1 cellular context compared by ENCODE assay signal in the genomic region with DNA sequence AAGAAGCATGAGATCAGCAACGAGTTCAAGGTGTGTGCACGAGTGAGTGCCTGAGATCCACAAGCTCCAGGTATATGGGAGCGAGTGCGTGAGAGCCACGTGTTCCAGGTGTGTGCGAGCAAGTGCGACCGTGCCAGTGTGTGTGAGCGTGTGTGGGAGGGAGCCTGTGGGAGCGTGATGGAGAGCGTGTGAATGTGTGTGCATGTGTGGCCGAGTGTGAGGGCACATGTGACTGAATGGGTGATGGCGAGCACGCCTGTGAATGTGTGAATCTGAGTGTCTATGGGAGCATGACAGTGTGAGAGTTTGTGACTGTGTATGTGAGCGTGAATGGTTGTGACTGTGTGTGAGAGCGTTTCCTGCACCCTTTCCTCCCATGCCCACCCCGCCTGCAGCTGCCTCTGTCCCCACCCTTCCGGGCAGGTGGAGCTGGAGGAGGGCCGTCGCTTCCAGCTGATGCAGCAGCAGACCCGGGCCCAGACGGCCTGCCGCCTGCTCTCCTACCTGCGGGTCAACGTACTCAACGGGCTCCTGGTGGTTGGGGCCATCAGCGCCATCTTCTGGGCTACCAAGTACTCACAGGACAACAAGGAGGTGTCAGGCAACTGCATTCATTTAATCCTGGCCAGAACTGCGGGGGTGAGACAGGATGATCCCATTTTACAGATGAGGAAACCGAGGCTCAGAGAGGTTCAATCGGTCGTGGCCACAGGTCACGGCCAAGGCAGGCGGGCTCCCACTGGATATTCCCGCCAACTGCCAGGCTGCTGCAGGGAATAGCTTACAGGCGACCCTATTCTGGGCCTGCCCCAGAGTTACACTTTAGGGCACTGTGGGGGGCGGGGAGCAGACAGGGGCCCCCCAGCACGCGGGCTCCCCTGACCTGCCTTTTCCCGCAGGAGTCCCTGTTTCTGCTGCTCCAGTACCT.
TF ChIP-seq lines count a peak whose summit lies in the region.

No MANE protein-coding gene starts in this region.

TF ChIP-seq in HepG2, 621 proteins besides CTCF, POLR2A, EP300 and RAD21 (continued from another document and continues in another):
- no peak for TF ChIP-seq ZNF468 (CRISPR knock-in tag; IDR thresholded peaks at IDR 0.05)
- TF ChIP-seq ZNF724P (CRISPR knock-in tag; IDR thresholded peaks at IDR 0.05; ENCODE audit: borderline replicate concordance): 0 out of 2 replicates have a peak, but pooled peaks have one; percentile 40
- TF ChIP-seq ZNF749 (CRISPR knock-in tag; IDR thresholded peaks at IDR 0.05; ENCODE audit: borderline replicate concordance): no peak
- no peak for TF ChIP-seq MBD4 (IDR thresholded peaks at IDR 0.05; ENCODE audit: borderline replicate concordance, low read length)
- TF ChIP-seq SP4 (CRISPR knock-in tag; IDR thresholded peaks at IDR 0.05): peak; percentile 51; the same call in 1 of the 2 replicates
- TF ChIP-seq ZBTB21 (CRISPR knock-in tag; IDR thresholded peaks at IDR 0.05): no peak
- no peak for TF ChIP-seq ZNF101 (CRISPR knock-in tag; IDR thresholded peaks at IDR 0.05; ENCODE audit: borderline replicate concordance, low read depth)
- peak; percentile 67; the same call in 1 of the 2 replicates for TF ChIP-seq TFAP4 (IDR thresholded peaks at IDR 0.05; ENCODE audit: borderline replicate concordance, low read depth)
- TF ChIP-seq NCOA1 (CRISPR knock-in tag; IDR thresholded peaks at IDR 0.05): no peak
- no peak for TF ChIP-seq BRCA1 (CRISPR knock-in tag; IDR thresholded peaks at IDR 0.05)
- TF ChIP-seq GMEB1 (CRISPR knock-in tag; IDR thresholded peaks at IDR 0.05; ENCODE audit: borderline replicate concordance): no peak
- peak; percentile 31; the same call in 1 of the 2 replicates for TF ChIP-seq ZNF710 (CRISPR knock-in tag; IDR thresholded peaks at IDR 0.05; ENCODE audit: borderline replicate concordance)
- no peak for TF ChIP-seq SIX4 (CRISPR knock-in tag; IDR thresholded peaks at IDR 0.05)
- TF ChIP-seq RERE (CRISPR knock-in tag; IDR thresholded peaks at IDR 0.05; ENCODE audit: low read depth): no peak
- no peak for TF ChIP-seq ZNF274 (CRISPR knock-in tag; IDR thresholded peaks at IDR 0.05)
- no peak for TF ChIP-seq ZNF562 (CRISPR knock-in tag; IDR thresholded peaks at IDR 0.05; ENCODE audit: borderline replicate concordance)
- no peak for TF ChIP-seq GTF2F1 (IDR thresholded peaks at IDR 0.05; ENCODE audit: low read length)
- no peak for TF ChIP-seq SMAD1 (CRISPR knock-in tag; IDR thresholded peaks at IDR 0.05; ENCODE audit: borderline replicate concordance, low read depth)
- TF ChIP-seq NFAT5 (CRISPR knock-in tag; IDR thresholded peaks at IDR 0.05): no peak
- no peak for TF ChIP-seq ZNF747 (CRISPR knock-in tag; IDR thresholded peaks at IDR 0.05; ENCODE audit: borderline replicate concordance)
- TF ChIP-seq, protein P1, sequence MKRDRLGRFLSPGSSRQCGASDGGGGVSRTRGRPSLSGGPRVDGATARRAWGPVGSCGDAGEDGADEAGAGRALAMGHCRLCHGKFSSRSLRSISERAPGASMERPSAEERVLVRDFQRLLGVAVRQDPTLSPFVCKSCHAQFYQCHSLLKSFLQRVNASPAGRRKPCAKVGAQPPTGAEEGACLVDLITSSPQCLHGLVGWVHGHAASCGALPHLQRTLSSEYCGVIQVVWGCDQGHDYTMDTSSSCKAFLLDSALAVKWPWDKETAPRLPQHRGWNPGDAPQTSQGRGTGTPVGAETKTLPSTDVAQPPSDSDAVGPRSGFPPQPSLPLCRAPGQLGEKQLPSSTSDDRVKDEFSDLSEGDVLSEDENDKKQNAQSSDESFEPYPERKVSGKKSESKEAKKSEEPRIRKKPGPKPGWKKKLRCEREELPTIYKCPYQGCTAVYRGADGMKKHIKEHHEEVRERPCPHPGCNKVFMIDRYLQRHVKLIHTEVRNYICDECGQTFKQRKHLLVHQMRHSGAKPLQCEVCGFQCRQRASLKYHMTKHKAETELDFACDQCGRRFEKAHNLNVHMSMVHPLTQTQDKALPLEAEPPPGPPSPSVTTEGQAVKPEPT (CRISPR knock-in tag; IDR thresholded peaks at IDR 0.05; ENCODE audit: low read depth): no peak
- TF ChIP-seq ATRX (CRISPR knock-in tag; IDR thresholded peaks at IDR 0.05; ENCODE audit: borderline replicate concordance): 0 out of 2 replicates have a peak, but pooled peaks have one; percentile 60
- peak; percentile 27; the same call in 1 of the 2 replicates for TF ChIP-seq SALL1 (CRISPR knock-in tag; IDR thresholded peaks at IDR 0.05)
- no peak for TF ChIP-seq SSRP1 (CRISPR knock-in tag; IDR thresholded peaks at IDR 0.05)
- no peak; the same call in 1 of the 2 replicates for TF ChIP-seq EED (CRISPR knock-in tag; IDR thresholded peaks at IDR 0.05)
- TF ChIP-seq SOX5 (CRISPR knock-in tag; IDR thresholded peaks at IDR 0.05; ENCODE audit: borderline replicate concordance): 0 out of 2 replicates have a peak, but pooled peaks have one; percentile 41
- peak; percentile 44; the same call in 1 of the 2 replicates for TF ChIP-seq KMT2A (CRISPR knock-in tag; IDR thresholded peaks at IDR 0.05)
- peak; percentile 72; the same call in 1 of the 2 replicates for TF ChIP-seq ZNF607 (CRISPR knock-in tag; IDR thresholded peaks at IDR 0.05; ENCODE audit: borderline replicate concordance)
- TF ChIP-seq CEBPB (IDR thresholded peaks at IDR 0.05; ENCODE audit: borderline replicate concordance, low read depth, low read length): no peak
- TF ChIP-seq ZKSCAN5 (CRISPR knock-in tag; IDR thresholded peaks at IDR 0.05): no peak
- TF ChIP-seq PHF8 (CRISPR knock-in tag; IDR thresholded peaks at IDR 0.05): no peak; the same call in 1 of the 2 replicates
- TF ChIP-seq SMARCC2 (IDR thresholded peaks at IDR 0.05): no peak
- no peak for TF ChIP-seq ZNF530 (CRISPR knock-in tag; IDR thresholded peaks at IDR 0.05; ENCODE audit: low read depth)
- TF ChIP-seq ZNF383 (CRISPR knock-in tag; IDR thresholded peaks at IDR 0.05; ENCODE audit: borderline replicate concordance): no peak
